ENCODE assay signal across 1 cellular context in genomic region chr17:15502315-15503112, GRCh38.
TF ChIP-seq lines count a peak whose summit lies in the region.

No MANE protein-coding gene starts in this region.

TF ChIP-seq in K562, 482 proteins besides CTCF, POLR2A, EP300 and RAD21 (continued from another document and continues in another):
- TF ChIP-seq ZNF740 (CRISPR knock-in tag; IDR thresholded peaks at IDR 0.05) (no peak), ZNF740 (tag; IDR thresholded peaks at IDR 0.05) (no peak), ZEB2 (IDR thresholded peaks at IDR 0.05) (no peak), CCAR2 (IDR thresholded peaks at IDR 0.05; ENCODE audit: low read depth, low read length) (no peak), ZNF77 (CRISPR knock-in tag; IDR thresholded peaks at IDR 0.05) (no peak), ZBTB43 (CRISPR knock-in tag; IDR thresholded peaks at IDR 0.05) (no peak), WHSC1 (IDR thresholded peaks at IDR 0.05; ENCODE audit: low read length) (no peak), E2F8 (IDR thresholded peaks at IDR 0.05; ENCODE audit: low read depth, partially characterized antibody) (no peak), RBM15 (IDR thresholded peaks at IDR 0.05; ENCODE audit: insufficient read depth, low read length) (no peak), ZNF551 (CRISPR knock-in tag; IDR thresholded peaks at IDR 0.05) (no peak), NUFIP1 (IDR thresholded peaks at IDR 0.05; ENCODE audit: partially characterized antibody) (no peak), ZC3H8 (IDR thresholded peaks at IDR 0.05) (no peak), TFAM (CRISPR knock-in tag; conservative IDR thresholded peaks at IDR 0.05) (no peak), THRB (CRISPR knock-in tag; conservative IDR thresholded peaks at IDR 0.05) (0 out of 2 replicates have a peak, but pooled peaks have one; percentile 43), ZNF217 (CRISPR knock-in tag; IDR thresholded peaks at IDR 0.05) (no peak), SNRNP70 (optimal IDR thresholded peaks at IDR 0.05; ENCODE audit: low read depth, low read length) (no peak), ZSCAN32 (CRISPR knock-in tag; IDR thresholded peaks at IDR 0.05) (no peak), ZNF280B (CRISPR knock-in tag; IDR thresholded peaks at IDR 0.05) (no peak), ZNF133 (CRISPR knock-in tag; IDR thresholded peaks at IDR 0.05) (no peak), PCBP2 (IDR thresholded peaks at IDR 0.05; ENCODE audit: low read depth, low read length, poor library complexity, severe bottlenecking) (no peak), ZNF134 (CRISPR knock-in tag; conservative IDR thresholded peaks at IDR 0.05) (no peak), ZNF274 (IDR thresholded peaks at IDR 0.05; ENCODE audit: borderline replicate concordance, low read depth, low read length) (no peak), HBP1 (CRISPR knock-in tag; IDR thresholded peaks at IDR 0.05) (peak; percentile 71; the same call in 1 of the 2 replicates), KHSRP (IDR thresholded peaks at IDR 0.05) (no peak), STAT5B (CRISPR knock-in tag; IDR thresholded peaks at IDR 0.05) (no peak), TFAP4 (CRISPR knock-in tag; IDR thresholded peaks at IDR 0.05; ENCODE audit: borderline replicate concordance) (0 out of 2 replicates have a peak, but pooled peaks have one; percentile 22), CXXC5 (CRISPR knock-in tag; IDR thresholded peaks at IDR 0.05) (peak; percentile 32; the same call in 1 of the 2 replicates), ZBTB26 (CRISPR knock-in tag; IDR thresholded peaks at IDR 0.05) (peak; percentile 76; the same call in 1 of the 2 replicates), MAFG (tag; conservative IDR thresholded peaks at IDR 0.05) (no peak), HNRNPLL (IDR thresholded peaks at IDR 0.05; ENCODE audit: low read depth, low read length, poor library complexity, severe bottlenecking) (no peak), MAFK (IDR thresholded peaks at IDR 0.05; ENCODE audit: low read length) (no peak), NFE2L1 (tag; IDR thresholded peaks at IDR 0.05; ENCODE audit: borderline replicate concordance, low read depth) (no peak), HMGN3 (IDR thresholded peaks at IDR 0.05; ENCODE audit: borderline replicate concordance, extremely low read depth, insufficient read length, low read depth, low read length) (no peak), ZNF398 (CRISPR knock-in tag; IDR thresholded peaks at IDR 0.05) (no peak), CEBPB (tag; IDR thresholded peaks at IDR 0.05) (no peak), SNIP1 (IDR thresholded peaks at IDR 0.05; ENCODE audit: low read depth) (no peak), ELK3 (CRISPR knock-in tag; IDR thresholded peaks at IDR 0.05) (no peak), ZNF347 (CRISPR knock-in tag; IDR thresholded peaks at IDR 0.05; ENCODE audit: low read depth) (no peak), RB1 (IDR thresholded peaks at IDR 0.05; ENCODE audit: low read depth) (0 out of 2 replicates have a peak, but pooled peaks have one; percentile 21), SMC3 (conservative IDR thresholded peaks at IDR 0.05; ENCODE audit: insufficient read depth, low read depth, low read length) (peak; percentile 78), KDM4B (IDR thresholded peaks at IDR 0.05; ENCODE audit: borderline replicate concordance in 2 of 2, low read depth in 1 of 2) (no peak), PRDM10 (IDR thresholded peaks at IDR 0.05; ENCODE audit: partially characterized antibody) (no peak), GMEB1 (CRISPR knock-in tag; IDR thresholded peaks at IDR 0.05) (no peak)
